In genomic region chr1:29125237-29125641, GRCh38 we compare ENCODE assay signal across 1 cellular context.
TF ChIP-seq lines count a peak whose summit lies in the region.

No MANE protein-coding gene starts in this region.

TF ChIP-seq in H1, 55 proteins besides CTCF, POLR2A, EP300 and RAD21:
- peak; percentile 24 for TF ChIP-seq E2F6 (IDR thresholded peaks at IDR 0.05)
- TF ChIP-seq GABPA (IDR thresholded peaks at IDR 0.05; ENCODE audit: borderline replicate concordance, insufficient read depth, low read length) = no peak
- no peak for TF ChIP-seq SP1 (IDR thresholded peaks at IDR 0.05; ENCODE audit: low read depth, low read length)
